In genomic region chr2:152067823-152068222, GRCh38 we compare ENCODE assay signal across 22 cellular contexts. TPM values are rescaled to one million over a fixed set of nuclear protein-coding genes. Genes with fewer than 3 reads are reported as not detected.
A peak's percentile ranks its signal among the peaks of the same experiment; 100 is the strongest.
DNase-seq lines count a peak whose midpoint lies in the region; ATAC-seq, FAIRE-seq and TF ChIP-seq lines count a peak whose summit lies in the region.
"Had no signal": no experiment of that assay in that cellular context is flagged by ENCODE, and none has a peak within 500 bp of the region (broad histone marks: within the 10 kb centered on the region; RNA-seq: fewer than 3 reads in every experiment).

No MANE protein-coding gene starts in this region.

- H3K9me3 ChIP-seq in A549: no peaks in the 10 kb centered on the region
- no peaks in the 10 kb centered on the region for H3K9me3 ChIP-seq in esophagus (ENCODE audit: control insufficient read depth in 2 of 2, insufficient read depth in 1 of 2, low read depth in 1 of 2, low read length in 1 of 2)

- no peak for TF ChIP-seq EP300 in A549 (IDR thresholded peaks at IDR 0.05)

- H3K27me3 ChIP-seq in esophagus (ENCODE audit: control insufficient read depth in 1 of 2, insufficient read depth in 2 of 2, low read length in 2 of 2): no peaks in the 10 kb centered on the region
- H3K27me3 ChIP-seq: BLaER1 had no signal

- H3K9me3 Mint-ChIP-seq in activated T-helper 2 cell treated with anti-CD3 and anti-CD28 coated beads, Interferon-gamma antibody, Interleukin-2, Interleukin-4, amounts not matched to agents 10 μg/mL and 5 μg/mL and 100 μg/mL, durations not matched to agents 14 hours and 24 hours and 36 hours: no peaks in the 10 kb centered on the region
- H3K9me3 Mint-ChIP-seq: GM23338, H9 had no signal

- H3K4me1 ChIP-seq in A549: peaks cover 27% of the 10 kb centered on the region
- no peaks in the 10 kb centered on the region for H3K4me1 ChIP-seq in esophagus (ENCODE audit: control insufficient read depth in 2 of 2, insufficient read depth in 2 of 2, low read length in 1 of 2)

- TF ChIP-seq CTCF in A549 (IDR thresholded peaks at IDR 0.05): no peak

- H3K4me3 Mint-ChIP-seq in activated T-helper 2 cell treated with anti-CD3 and anti-CD28 coated beads, Interferon-gamma antibody, Interleukin-2, Interleukin-4, amounts not matched to agents 10 μg/mL and 5 μg/mL and 100 μg/mL, durations not matched to agents 14 hours and 24 hours and 36 hours (ENCODE audit: low read depth): no peak overlapping the region
- H3K4me3 Mint-ChIP-seq: CD4-positive, CD25-positive, alpha-beta regulatory T cell; GM23338; H9 had no signal

- peak overlapping the region; percentile 56 for H3K4me2 ChIP-seq in A549
- H3K4me2 ChIP-seq: BLaER1, GM23338 had no signal

- TF ChIP-seq RAD21 in A549 (conservative IDR thresholded peaks at IDR 0.05 in 1 of 2, IDR thresholded peaks at IDR 0.05 in 1 of 2): no peak

- DNase-seq in A549 (ENCODE audit: low read depth in 1 of 2, low spot score in 1 of 2) (no peak), NCI-H2227 treated with DMSO at 0.1 percent for 48 hours (lab: John Stamatoyannopoulos, UW) (peak; percentile 80), iris pigment epithelial cell (ENCODE audit: low read depth) (peak; percentile 24), NCI-H1694 (lab: John Stamatoyannopoulos, UW) (no peak)
- no peak for DNase-seq in activated T-helper 2 cell treated with anti-CD3 and anti-CD28 coated beads, Interferon-gamma antibody, Interleukin-2, Interleukin-4, amounts not matched to agents 10 μg/mL and 5 μg/mL and 100 μg/mL, durations not matched to agents 14 hours and 24 hours and 36 hours (ENCODE audit: low spot score)
- DNase-seq in activated effector memory CD4-positive, alpha-beta T cell treated with Interleukin-2 at 50 U/mL for 16 hours: no peak
- DNase-seq: CD4-positive, CD25-positive, alpha-beta regulatory T cell; DMS153; H9; Kasumi-1; NCI-H1092 treated with DMSO at 0.1 percent for 48 hours; NCI-H146; NCI-H2029; NCI-H69; SIG-M5 had no signal

- CTCF ChIA-PET in A549 (lab: Yijun Ruan, JAX): interaction anchor here (0.7 kb wide), 1 partner anchor 351 kb away, joined by 3 read pairs; no protein-coding TSS in a partner anchor

- peak; percentile 68 to 76 for ATAC-seq in A549
- ATAC-seq: GM23338, K562, Panc1 had no signal

- H3K27ac Mint-ChIP-seq in activated T-helper 2 cell treated with anti-CD3 and anti-CD28 coated beads, Interferon-gamma antibody, Interleukin-2, Interleukin-4, amounts not matched to agents 10 μg/mL and 5 μg/mL and 100 μg/mL, durations not matched to agents 14 hours and 24 hours and 36 hours: no peak overlapping the region
- H3K27ac Mint-ChIP-seq: CD4-positive, CD25-positive, alpha-beta regulatory T cell; GM23338; H9 had no signal

- FAIRE-seq in A549 (lab: Jason Lieb, UNC): no peak
- FAIRE-seq: K562 had no signal

- H3K4me3 ChIP-seq in A549 (no peak overlapping the region), esophagus (ENCODE audit: low read depth in 1 of 2, low read length in 2 of 2) (no peak overlapping the region)
- H3K4me3 ChIP-seq: BLaER1, GM23338, K562, SK-N-MC had no signal

- peak overlapping the region in 1 of 2 experiments; percentile 3; a peak in 2 of 6 replicates for H3K27ac ChIP-seq in A549
- H3K27ac ChIP-seq in esophagus (ENCODE audit: low read depth in 2 of 2, low read length in 1 of 2): peak overlapping the region; percentile 31 to 34
- H3K27ac ChIP-seq: BLaER1, SK-N-MC had no signal

- intact Hi-C loops in activated T-helper 2 cell treated with anti-CD3 and anti-CD28 coated beads, Interferon-gamma antibody, Interleukin-2, Interleukin-4, amounts not matched to agents 10 μg/mL and 5 μg/mL and 100 μg/mL, durations not matched to agents 14 hours and 24 hours and 36 hours (cut with micrococcal nuclease): no loop called here

- H3K36me3 Mint-ChIP-seq in activated T-helper 2 cell treated with anti-CD3 and anti-CD28 coated beads, Interferon-gamma antibody, Interleukin-2, Interleukin-4, amounts not matched to agents 10 μg/mL and 5 μg/mL and 100 μg/mL, durations not matched to agents 14 hours and 24 hours and 36 hours (ENCODE audit: low read depth): no peaks in the 10 kb centered on the region
- H3K36me3 Mint-ChIP-seq: CD4-positive, CD25-positive, alpha-beta regulatory T cell had no signal

- no peak for TF ChIP-seq POLR2A in A549 (IDR thresholded peaks at IDR 0.05; ENCODE audit: low read length)

- no peaks in the 10 kb centered on the region for H3K4me1 Mint-ChIP-seq in activated T-helper 2 cell treated with anti-CD3 and anti-CD28 coated beads, Interferon-gamma antibody, Interleukin-2, Interleukin-4, amounts not matched to agents 10 μg/mL and 5 μg/mL and 100 μg/mL, durations not matched to agents 14 hours and 24 hours and 36 hours (ENCODE audit: low read depth)
- H3K4me1 Mint-ChIP-seq: CD4-positive, CD25-positive, alpha-beta regulatory T cell had no signal

- POLR2A ChIA-PET in A549 (lab: Yijun Ruan, JAX): no interaction called here

- 20% methylated on average over 1 of the region's 1 CpG for WGBS in A549 (ENCODE audit: missing lambda C conversion rate)
- 54 to 81% methylated on average over 1 of the region's 1 CpG for WGBS in esophagus, 2 donors

- no peaks in the 10 kb centered on the region for H3K36me3 ChIP-seq in esophagus (ENCODE audit: control insufficient read depth in 2 of 2, insufficient read depth in 2 of 2, low read length in 1 of 2)
- H3K36me3 ChIP-seq: BLaER1 had no signal

- H3K27me3 Mint-ChIP-seq in activated T-helper 2 cell treated with anti-CD3 and anti-CD28 coated beads, Interferon-gamma antibody, Interleukin-2, Interleukin-4, amounts not matched to agents 10 μg/mL and 5 μg/mL and 100 μg/mL, durations not matched to agents 14 hours and 24 hours and 36 hours (ENCODE audit: low read depth): peaks cover 7% of the 10 kb centered on the region

TF ChIP-seq in A549, 52 proteins besides CTCF, POLR2A, EP300 and RAD21:
- TF ChIP-seq, protein P1, sequence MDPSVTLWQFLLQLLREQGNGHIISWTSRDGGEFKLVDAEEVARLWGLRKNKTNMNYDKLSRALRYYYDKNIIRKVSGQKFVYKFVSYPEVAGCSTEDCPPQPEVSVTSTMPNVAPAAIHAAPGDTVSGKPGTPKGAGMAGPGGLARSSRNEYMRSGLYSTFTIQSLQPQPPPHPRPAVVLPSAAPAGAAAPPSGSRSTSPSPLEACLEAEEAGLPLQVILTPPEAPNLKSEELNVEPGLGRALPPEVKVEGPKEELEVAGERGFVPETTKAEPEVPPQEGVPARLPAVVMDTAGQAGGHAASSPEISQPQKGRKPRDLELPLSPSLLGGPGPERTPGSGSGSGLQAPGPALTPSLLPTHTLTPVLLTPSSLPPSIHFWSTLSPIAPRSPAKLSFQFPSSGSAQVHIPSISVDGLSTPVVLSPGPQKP (IDR thresholded peaks at IDR 0.05; ENCODE audit: low read depth, low read length): no peak
- TF ChIP-seq CEBPB (IDR thresholded peaks at IDR 0.05): peak in 1 of 2 experiments; percentile 19; a peak in 1 of 4 replicates

RNA-seq across cellular contexts. Expression of gene CACNB4, which starts 31.0 kb away (rescaled TPM):
- polyA plus RNA-seq in A549 (2011; rRNA removed) (0.53 and 0.78 TPM in 2 replicates), A549 (2017; fragmentation: RNase III; extraction: RNeasy Plus Mini Kit Qiagen cat#74134 plus additional on column Dnase treatment) (0.25 to 0.29 TPM (median 0.26 TPM) in 3 replicates), esophagus (1 to 10 TPM; 1.2 to 1.3 TPM)
- 0.11 and 0.13 TPM in 2 replicates for polyA plus RNA-seq in A549 (2012; cell fraction: cytosol; rRNA removed)
- 0.23 and 0.53 TPM in 2 replicates for polyA plus RNA-seq in A549 (2012; cell fraction: nucleus; rRNA removed)
- polyA minus RNA-seq in A549 (2011; rRNA and poly(A)+ RNA removed): 0.78 and 1.3 TPM in 2 replicates
- total RNA-seq in activated T-helper 2 cell treated with anti-CD3 and anti-CD28 coated beads, Interferon-gamma antibody, Interleukin-2, Interleukin-4, amounts not matched to agents 10 μg/mL and 5 μg/mL and 100 μg/mL, durations not matched to agents 14 hours and 24 hours and 36 hours: 0.23 and 0.39 TPM in 2 replicates
- total RNA-seq: M059J had no signal
- polyA plus RNA-seq: CD4-positive, CD25-positive, alpha-beta regulatory T cell had no signal

Comparison
In these comparisons a context has a peak if more than half of its experiments do, and no peak if none do; other contexts are left out.
1. DNase-seq: peak in NCI-H2227 treated with DMSO at 0.1 percent for 48 hours (single experiment) and iris pigment epithelial cell (single experiment); none in A549 (0 of 2), activated T-helper 2 cell treated with anti-CD3 and anti-CD28 coated beads, Interferon-gamma antibody, Interleukin-2, Interleukin-4, amounts not matched to agents 10 μg/mL and 5 μg/mL and 100 μg/mL, durations not matched to agents 14 hours and 24 hours and 36 hours (single experiment), activated effector memory CD4-positive, alpha-beta T cell treated with Interleukin-2 at 50 U/mL for 16 hours (single experiment) and NCI-H1694 (single experiment).